In genomic region chr14:94550041-94550440, GRCh38 we compare ENCODE assay signal across 18 cellular contexts. TPM values are rescaled to one million over a fixed set of nuclear protein-coding genes. Genes with fewer than 3 reads are reported as not detected.
DNase-seq lines count a peak whose midpoint lies in the region; ATAC-seq and TF ChIP-seq lines count a peak whose summit lies in the region.
"Had no signal": no experiment of that assay in that cellular context is flagged by ENCODE, and none has a peak within 500 bp of the region (broad histone marks: within the 10 kb centered on the region; RNA-seq: fewer than 3 reads in every experiment).

No MANE protein-coding gene starts in this region.

- H3K4me3 Mint-ChIP-seq in endodermal cell (no peak overlapping the region), neural progenitor cell (no peak overlapping the region), nephron progenitor cell (no peak overlapping the region)
- H3K4me3 Mint-ChIP-seq: CD4-positive, CD25-positive, alpha-beta regulatory T cell had no signal

- H3F3A ChIP-seq in neural progenitor cell (ENCODE audit: low read depth) (peaks cover 12% of the 10 kb centered on the region), PC-3 (ENCODE audit: low read length, unreplicated experiment) (no peaks in the 10 kb centered on the region)

- no peak overlapping the region for H3K9ac ChIP-seq in endodermal cell (ENCODE audit: extremely low read depth, low read length, poor library complexity, severe bottlenecking)
- no peak overlapping the region for H3K9ac ChIP-seq in neural progenitor cell
- no peak overlapping the region for H3K9ac ChIP-seq in PC-3 (ENCODE audit: low read length)
- H3K9ac ChIP-seq: BLaER1 treated with 17β-estradiol and CSF1 and Interleukin-3, amounts not matched to agents 10 nM and 100 nM; GM23248 had no signal

- H3K9me3 ChIP-seq in endodermal cell (ENCODE audit: control insufficient read depth, low read length) = peaks cover 21% of the 10 kb centered on the region
- peaks cover 4% of the 10 kb centered on the region for H3K9me3 ChIP-seq in neural progenitor cell (ENCODE audit: low read depth)
- no peaks in the 10 kb centered on the region for H3K9me3 ChIP-seq in PC-3 (ENCODE audit: low read length)

- WGBS in endodermal cell (ENCODE audit: insufficient coverage in 1 of 2, insufficient read length in 1 of 2), 2 experiments = 83 to 93% methylated on average over 2 to 6 of the region's 8 CpGs

- no peaks in the 10 kb centered on the region for H3K79me2 ChIP-seq in neural progenitor cell (ENCODE audit: low read depth)
- no peaks in the 10 kb centered on the region for H3K79me2 ChIP-seq in PC-3 (ENCODE audit: low read length)

- no peak overlapping the region for H3K27ac Mint-ChIP-seq in endodermal cell
- no peak overlapping the region for H3K27ac Mint-ChIP-seq in neural progenitor cell
- H3K27ac Mint-ChIP-seq in nephron progenitor cell = no peak overlapping the region
- H3K27ac Mint-ChIP-seq: CD4-positive, CD25-positive, alpha-beta regulatory T cell had no signal

- H2AFZ ChIP-seq in neural progenitor cell (replicated peaks) (no peak overlapping the region), PC-3 (ENCODE audit: low read length) (no peak overlapping the region)
- H2AFZ ChIP-seq: GM23248 had no signal

- H3K27me3 ChIP-seq in endodermal cell (ENCODE audit: control insufficient read depth, insufficient read depth, low read length, poor library complexity, severe bottlenecking) = no peaks in the 10 kb centered on the region
- no peaks in the 10 kb centered on the region for H3K27me3 ChIP-seq in neural progenitor cell
- no peaks in the 10 kb centered on the region for H3K27me3 ChIP-seq in PC-3 (ENCODE audit: low read length)
- H3K27me3 ChIP-seq: BLaER1 treated with 17β-estradiol and CSF1 and Interleukin-3, amounts not matched to agents 10 nM and 100 nM had no signal

- peaks cover 21% of the 10 kb centered on the region for H3K27me3 Mint-ChIP-seq in endodermal cell (ENCODE audit: insufficient read depth)
- peaks cover 10% of the 10 kb centered on the region for H3K27me3 Mint-ChIP-seq in neural progenitor cell (ENCODE audit: insufficient read depth, low read depth)
- H3K27me3 Mint-ChIP-seq in nephron progenitor cell (ENCODE audit: low read depth, poor library complexity) = peaks cover 29% of the 10 kb centered on the region

- H3K27ac ChIP-seq in endodermal cell (ENCODE audit: low read depth, low read length) = no peak overlapping the region
- no peak overlapping the region for H3K27ac ChIP-seq in neural progenitor cell
- no peak overlapping the region for H3K27ac ChIP-seq in PC-3 (ENCODE audit: low read length)
- H3K27ac ChIP-seq: 22Rv1; BLaER1 treated with 17β-estradiol and CSF1 and Interleukin-3, amounts not matched to agents 10 nM and 100 nM; GM23248; HL-60 had no signal

- BruUV-seq in PC-3 (replicated peaks; lab: Mats Ljungman, UMichigan) = no TSS peak

- POLR2A ChIA-PET in PC-3 (lab: Charles Lee; ENCODE audit: unreplicated experiment) = no interaction called here

- no peak for ATAC-seq in PC-3

- no peak overlapping the region for H3K4me2 ChIP-seq in neural progenitor cell
- no peak overlapping the region for H3K4me2 ChIP-seq in PC-3 (ENCODE audit: low read length)
- H3K4me2 ChIP-seq: BLaER1 treated with 17β-estradiol and CSF1 and Interleukin-3, amounts not matched to agents 10 nM and 100 nM had no signal

- no peak for TF ChIP-seq CTCF in endodermal cell (conservative IDR thresholded peaks at IDR 0.05)
- no peak for TF ChIP-seq CTCF in neural progenitor cell (IDR thresholded peaks at IDR 0.05)
- no peak for TF ChIP-seq CTCF in PC-3 (conservative IDR thresholded peaks at IDR 0.05; ENCODE audit: low read depth, low read length)
- TF ChIP-seq CTCF in nephron progenitor cell (IDR thresholded peaks at IDR 0.05) = no peak

- no peaks in the 10 kb centered on the region for H3K4me1 Mint-ChIP-seq in endodermal cell
- H3K4me1 Mint-ChIP-seq in neural progenitor cell = peaks cover 12% of the 10 kb centered on the region
- H3K4me1 Mint-ChIP-seq in nephron progenitor cell = peaks cover 9% of the 10 kb centered on the region
- H3K4me1 Mint-ChIP-seq: CD4-positive, CD25-positive, alpha-beta regulatory T cell had no signal

- no peaks in the 10 kb centered on the region for H3K36me3 Mint-ChIP-seq in endodermal cell (ENCODE audit: low read depth)
- H3K36me3 Mint-ChIP-seq in neural progenitor cell = no peaks in the 10 kb centered on the region
- H3K36me3 Mint-ChIP-seq in nephron progenitor cell (ENCODE audit: low read depth) = peaks cover 8% of the 10 kb centered on the region
- H3K36me3 Mint-ChIP-seq: CD4-positive, CD25-positive, alpha-beta regulatory T cell had no signal

- H4K20me1 ChIP-seq in neural progenitor cell (ENCODE audit: low read depth) = no peaks in the 10 kb centered on the region
- H4K20me1 ChIP-seq in PC-3 (ENCODE audit: low read length) = no peaks in the 10 kb centered on the region
- H4K20me1 ChIP-seq: BLaER1 treated with 17β-estradiol and CSF1 and Interleukin-3, amounts not matched to agents 10 nM and 100 nM had no signal

- H3K4me1 ChIP-seq in endodermal cell (ENCODE audit: control insufficient read depth, insufficient read depth, low read length) (no peaks in the 10 kb centered on the region), neural progenitor cell (peaks cover 4% of the 10 kb centered on the region), PC-3 (ENCODE audit: insufficient read depth, low read length) (no peaks in the 10 kb centered on the region)
- H3K4me1 ChIP-seq: BLaER1 treated with 17β-estradiol and CSF1 and Interleukin-3, amounts not matched to agents 10 nM and 100 nM had no signal

- H3K4me3 ChIP-seq in endodermal cell (ENCODE audit: low read length) (no peak overlapping the region), neural progenitor cell (no peak overlapping the region), PC-3 (ENCODE audit: low read length) (no peak overlapping the region)
- H3K4me3 ChIP-seq: BLaER1 treated with 17β-estradiol and CSF1 and Interleukin-3, amounts not matched to agents 10 nM and 100 nM; GM12878; GM23248; K562 had no signal

- no peaks in the 10 kb centered on the region for H3K9me2 ChIP-seq in PC-3 (replicated peaks; ENCODE audit: low read length)

- CTCF ChIA-PET in PC-3 (lab: Charles Lee) = no interaction called here

- intact Hi-C loops in PC-3 (cut with micrococcal nuclease) = no loop called here

- peak; percentile 32 for DNase-seq in activated CD8-positive, alpha-beta memory T cell treated with anti-CD3 and anti-CD28 coated beads for 24 hours
- no peak for DNase-seq in activated CD8-positive, alpha-beta memory T cell treated with anti-CD3 and anti-CD28 coated beads, Interleukin-2, amount 50 U/mL, for 4 hours
- DNase-seq in endodermal cell = peak; percentile 52
- peak; percentile 42 for DNase-seq in neural progenitor cell (ENCODE audit: low spot score)
- no peak for DNase-seq in D341Med (ENCODE audit: low spot score)
- no peak for DNase-seq in PC-3
- no peak for DNase-seq in NK-92 treated with Interleukin-12 subunit alpha and Interleukin-12 subunit beta, amount 100 ng/mL, for 24 hours (lab: John Stamatoyannopoulos, UW)
- no peak for DNase-seq in nephron progenitor cell
- DNase-seq: DMS79 had no signal

- H3K36me3 ChIP-seq in endodermal cell (ENCODE audit: control insufficient read depth, insufficient read depth, low read length) (no peaks in the 10 kb centered on the region), neural progenitor cell (no peaks in the 10 kb centered on the region), PC-3 (ENCODE audit: low read depth, low read length) (no peaks in the 10 kb centered on the region)
- H3K36me3 ChIP-seq: BLaER1 treated with 17β-estradiol and CSF1 and Interleukin-3, amounts not matched to agents 10 nM and 100 nM had no signal

- peaks cover 25% of the 10 kb centered on the region for H3K9me3 Mint-ChIP-seq in endodermal cell
- H3K9me3 Mint-ChIP-seq in neural progenitor cell = peaks cover 18% of the 10 kb centered on the region
- peaks cover 32% of the 10 kb centered on the region for H3K9me3 Mint-ChIP-seq in nephron progenitor cell

RNA-seq across cellular contexts. Expression of gene SERPINA4, which starts 11.2 kb away (rescaled TPM):
- not detected for total RNA-seq in endodermal cell
- polyA plus RNA-seq in endodermal cell (2013, experiment 1 of 2) = not detected
- polyA plus RNA-seq in endodermal cell (2013, experiment 2 of 2) = not detected
- total RNA-seq in neural progenitor cell (ENCODE audit: low replicate concordance) = not detected in 2 replicates
- total RNA-seq in PC-3 (2014; rRNA removed) = not detected in 2 replicates
- total RNA-seq: CD4-positive, CD25-positive, alpha-beta regulatory T cell; G401; GM23248; K562 had no signal
- polyA plus RNA-seq: CD4-positive, CD25-positive, alpha-beta regulatory T cell; GM12878; GM23248; K562 had no signal

RNA-seq across cellular contexts. Expression of gene SERPINA5, which starts 31.2 kb away (rescaled TPM):
- total RNA-seq in endodermal cell (1 to 10 TPM; 1.5 to 2.8 TPM), neural progenitor cell (ENCODE audit: low replicate concordance) (3.1 and 3.5 TPM in 2 replicates), PC-3 (2014; rRNA removed) (not detected in 2 replicates)
- polyA plus RNA-seq in endodermal cell (2013, experiment 1 of 2) = 1.7 TPM
- 1.6 TPM for polyA plus RNA-seq in endodermal cell (2013, experiment 2 of 2)
- total RNA-seq: CD4-positive, CD25-positive, alpha-beta regulatory T cell; G401; GM23248 had no signal
- polyA plus RNA-seq: CD4-positive, CD25-positive, alpha-beta regulatory T cell; GM12878; GM23248; K562 had no signal

RNA-seq across cellular contexts. Expression of gene SERPINA12, which starts 40.8 kb away (rescaled TPM):
- total RNA-seq in endodermal cell (not detected), neural progenitor cell (ENCODE audit: low replicate concordance) (not detected in 2 replicates), PC-3 (2014; rRNA removed) (not detected in 2 replicates)
- polyA plus RNA-seq in endodermal cell (2013, experiment 1 of 2) = not detected
- polyA plus RNA-seq in endodermal cell (2013, experiment 2 of 2) = not detected
- total RNA-seq: Calu3; CD4-positive, CD25-positive, alpha-beta regulatory T cell; G401; GM12878; GM23248; K562 had no signal
- polyA plus RNA-seq: CD4-positive, CD25-positive, alpha-beta regulatory T cell; GM12878; GM23248; K562 had no signal

Comparison
In these comparisons a context has a peak if more than half of its experiments do, and no peak if none do; other contexts are left out.
1. DNase-seq: peak in activated CD8-positive, alpha-beta memory T cell treated with anti-CD3 and anti-CD28 coated beads for 24 hours (single experiment), endodermal cell (single experiment) and neural progenitor cell (single experiment); none in activated CD8-positive, alpha-beta memory T cell treated with anti-CD3 and anti-CD28 coated beads, Interleukin-2, amount 50 U/mL, for 4 hours (single experiment), D341Med (single experiment), PC-3 (single experiment), NK-92 treated with Interleukin-12 subunit alpha and Interleukin-12 subunit beta, amount 100 ng/mL, for 24 hours (single experiment) and nephron progenitor cell (single experiment).